Comparison of ENCODE assay signal across 23 cellular contexts in genomic region chr1:36752431-36752830, GRCh38.
"Had no signal": no experiment of that assay in that cellular context is flagged by ENCODE, and none has a peak within 500 bp of the region (broad histone marks: within the 10 kb centered on the region; RNA-seq: fewer than 3 reads in every experiment).

No MANE protein-coding gene starts in this region.

- H3K4me3 Mint-ChIP-seq: activated B cell treated with CpG ODN at 0.5 μM for 24 hours; activated CD4-positive, alpha-beta T cell treated with anti-CD3 and anti-CD28 coated beads, Interleukin-2, amount 10 ng/mL, durations not matched to agents 24 days and 14 days; activated naive CD4-positive, alpha-beta T cell treated with anti-CD3 and anti-CD28 coated beads for 36 hours; activated naive CD8-positive, alpha-beta T cell; activated T-cell treated with anti-CD3 and anti-CD28 coated beads, Interleukin-2, amount 50 U/mL, for 4 hours; brain; T-helper 1 cell treated with Interleukin-12 subunit alpha and Interleukin-12 subunit beta and Interleukin-4 antibody, amounts not matched to agents 30 μg/mL and 1 μg/mL, for 36 hours had no signal

- H3K9ac ChIP-seq: KMS-11 had no signal

- H3K4me2 ChIP-seq: KMS-11 had no signal

- H3K36me3 Mint-ChIP-seq: activated naive CD8-positive, alpha-beta T cell; brain had no signal

- H3K4me1 Mint-ChIP-seq: activated B cell treated with CpG ODN at 0.5 μM for 24 hours; activated CD4-positive, alpha-beta T cell treated with anti-CD3 and anti-CD28 coated beads, Interleukin-2, amount 10 ng/mL, durations not matched to agents 24 days and 14 days; brain had no signal

- H3K27ac Mint-ChIP-seq: activated B cell treated with CpG ODN at 0.5 μM for 24 hours; activated CD4-positive, alpha-beta T cell treated with anti-CD3 and anti-CD28 coated beads, Interleukin-2, amount 10 ng/mL, durations not matched to agents 24 days and 14 days; activated naive CD4-positive, alpha-beta T cell treated with anti-CD3 and anti-CD28 coated beads for 36 hours; activated naive CD8-positive, alpha-beta T cell; brain; T-helper 1 cell treated with Interleukin-12 subunit alpha and Interleukin-12 subunit beta and Interleukin-4 antibody, amounts not matched to agents 30 μg/mL and 1 μg/mL, for 36 hours had no signal

- H3K27ac ChIP-seq: KMS-11 had no signal

- ATAC-seq: activated T-cell treated with anti-CD3 and anti-CD28 coated beads, Interleukin-2, amount 50 U/mL, for 4 hours had no signal

- H3K9me3 Mint-ChIP-seq: activated B cell treated with CpG ODN at 0.5 μM for 24 hours; activated CD4-positive, alpha-beta T cell treated with anti-CD3 and anti-CD28 coated beads, Interleukin-2, amount 10 ng/mL, durations not matched to agents 24 days and 14 days; activated naive CD4-positive, alpha-beta T cell treated with anti-CD3 and anti-CD28 coated beads for 36 hours; activated T-cell treated with anti-CD3 and anti-CD28 coated beads, Interleukin-2, amount 50 U/mL, for 4 hours; T-helper 1 cell treated with Interleukin-12 subunit alpha and Interleukin-12 subunit beta and Interleukin-4 antibody, amounts not matched to agents 30 μg/mL and 1 μg/mL, for 36 hours had no signal

- DNase-seq: activated B cell treated with CpG ODN at 0.5 μM for 24 hours; activated CD4-positive, alpha-beta T cell treated with anti-CD3 and anti-CD28 coated beads for 1 hour; activated CD4-positive, alpha-beta T cell treated with anti-CD3 and anti-CD28 coated beads, Interleukin-2, amount 10 ng/mL, durations not matched to agents 24 days and 14 days; activated CD4-positive, alpha-beta T cell treated with anti-CD3 and anti-CD28 coated beads, Interleukin-2, amount 50 U/mL, for 48 hours; activated CD8-positive, alpha-beta memory T cell treated with anti-CD3 and anti-CD28 coated beads for 24 hours; activated effector memory CD4-positive, alpha-beta T cell treated with anti-CD3 and anti-CD28 coated beads, Interleukin-2, amount 50 U/mL, for 16 hours; activated naive CD4-positive, alpha-beta T cell treated with anti-CD3 and anti-CD28 coated beads for 36 hours; activated T-cell treated with anti-CD3 and anti-CD28 coated beads, Interleukin-2, amount 50 U/mL, for 4 hours; amygdala; MM.1S; NCI-H1105; NCI-H1436; NCI-H187; NCI-H2081; NCI-H510A treated with DMSO at 0.1 percent for 48 hours; NCI-H69; NK-92 treated with Interleukin-12 subunit alpha and Interleukin-12 subunit beta, amount 100 ng/mL, for 24 hours; SHP77 treated with DMSO at 0.1 percent for 48 hours; T-helper 9 cell had no signal
